ENCODE assay signal across 23 cellular contexts in the genomic region with DNA sequence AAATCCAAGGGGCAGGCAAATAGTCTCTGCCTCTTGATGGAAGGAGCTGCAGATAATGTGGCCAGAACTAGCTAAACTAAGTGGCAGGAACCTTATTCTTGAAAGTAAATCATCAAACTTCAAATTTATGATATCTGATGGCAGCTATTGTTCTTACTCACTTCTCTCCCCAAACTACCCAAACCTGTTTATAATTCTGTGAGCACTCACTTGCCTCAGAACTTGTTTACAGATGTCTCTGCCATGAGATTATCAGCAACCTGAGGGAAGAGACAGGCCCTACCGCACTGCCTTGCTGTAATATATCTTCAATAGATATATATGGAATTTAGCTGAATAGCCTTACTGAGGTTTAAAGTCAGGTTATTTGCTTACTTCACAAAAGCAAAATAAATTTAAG.
"Had no signal": no experiment of that assay in that cellular context is flagged by ENCODE, and none has a peak within 500 bp of the region (broad histone marks: within the 10 kb centered on the region; RNA-seq: fewer than 3 reads in every experiment).

No MANE protein-coding gene starts in this region.

- H3K36me3 ChIP-seq: ovary, right atrium auricular region, right lobe of liver, tibial nerve, upper lobe of left lung, vagina had no signal

- ATAC-seq: natural killer cell; right lobe of liver; stimulated activated memory B cell treated with anti-CD40 and anti-IgM and Interleukin-4, amounts not matched to agents 10 μg/mL and 1 μg/mL and 100 μg/mL, for 72 hours; stimulated activated naive CD8-positive, alpha-beta T cell treated with anti-CD3 and anti-CD28 coated beads, Interleukin-15, amount 100 ng/mL, for 72 hours had no signal

- H3K27me3 ChIP-seq: ovary, right atrium auricular region, right lobe of liver, tibial nerve, upper lobe of left lung, vagina had no signal

- DNase-seq: islet precursor cell; left ventricle myocardium inferior; naive B cell; natural killer cell; nephron progenitor cell; ovary; right lobe of liver; stimulated activated CD4-positive, alpha-beta T cell treated with anti-CD3 and anti-CD28 coated beads, Interleukin-1b, Interleukin-23, amount 100 ng/mL, for 48 hours; stimulated activated CD4-positive, alpha-beta T cell treated with anti-CD3 and anti-CD28 coated beads, Interleukin-2, amount 100 ng/mL, for 48 hours; stimulated activated CD4-positive, alpha-beta T cell treated with anti-CD3 and anti-CD28 coated beads, Interleukin-4, amount 100 ng/mL, for 4 hours; stimulated activated CD8-positive, alpha-beta memory T cell treated with anti-CD3 and anti-CD28 coated beads, Interleukin-4, amount 100 ng/mL, for 48 hours; stimulated activated naive CD4-positive, alpha-beta T cell treated with Interleukin-2 at 50 U/mL for 16 hours; stimulated activated naive CD8-positive, alpha-beta T cell treated with anti-CD3 and anti-CD28 coated beads, Interleukin-15, amount 100 ng/mL, for 72 hours; substantia nigra; upper lobe of left lung had no signal

- H3K27ac Mint-ChIP-seq: memory B cell; naive B cell; natural killer cell; nephron progenitor cell; progenitor cell of endocrine pancreas; stimulated activated memory B cell treated with anti-CD40 and anti-IgM and Interleukin-4, amounts not matched to agents 10 μg/mL and 1 μg/mL and 100 μg/mL, for 72 hours; stimulated activated naive CD8-positive, alpha-beta T cell treated with anti-CD3 and anti-CD28 coated beads, Interleukin-15, amount 100 ng/mL, for 72 hours had no signal

- H3K9me3 Mint-ChIP-seq: memory B cell; naive B cell; natural killer cell; nephron progenitor cell; stimulated activated memory B cell treated with anti-CD40 and anti-IgM and Interleukin-4, amounts not matched to agents 10 μg/mL and 1 μg/mL and 100 μg/mL, for 72 hours; stimulated activated naive CD8-positive, alpha-beta T cell treated with anti-CD3 and anti-CD28 coated beads, Interleukin-15, amount 100 ng/mL, for 72 hours had no signal

- H3K36me3 Mint-ChIP-seq: memory B cell; naive B cell; natural killer cell; stimulated activated memory B cell treated with anti-CD40 and anti-IgM and Interleukin-4, amounts not matched to agents 10 μg/mL and 1 μg/mL and 100 μg/mL, for 72 hours had no signal

- H3K4me2 ChIP-seq: smooth muscle cell had no signal

- H3K27ac ChIP-seq: left ventricle myocardium inferior, ovary, right atrium auricular region, right lobe of liver, tibial nerve, upper lobe of left lung, vagina had no signal

- H3K4me1 ChIP-seq: right lobe of liver had no signal

- H3K4me3 ChIP-seq: left ventricle myocardium inferior, lung, ovary, right atrium auricular region, right lobe of liver, smooth muscle cell, tibial nerve, upper lobe of left lung, vagina had no signal

- H3K4me3 Mint-ChIP-seq: memory B cell; nephron progenitor cell; stimulated activated memory B cell treated with anti-CD40 and anti-IgM and Interleukin-4, amounts not matched to agents 10 μg/mL and 1 μg/mL and 100 μg/mL, for 72 hours; stimulated activated naive CD8-positive, alpha-beta T cell treated with anti-CD3 and anti-CD28 coated beads, Interleukin-15, amount 100 ng/mL, for 72 hours had no signal

- H3K9me3 ChIP-seq: left ventricle myocardium inferior, ovary, right atrium auricular region, right lobe of liver, tibial nerve, upper lobe of left lung, vagina had no signal
